Comparison of ENCODE assay signal across 8 cellular contexts in the genomic region with DNA sequence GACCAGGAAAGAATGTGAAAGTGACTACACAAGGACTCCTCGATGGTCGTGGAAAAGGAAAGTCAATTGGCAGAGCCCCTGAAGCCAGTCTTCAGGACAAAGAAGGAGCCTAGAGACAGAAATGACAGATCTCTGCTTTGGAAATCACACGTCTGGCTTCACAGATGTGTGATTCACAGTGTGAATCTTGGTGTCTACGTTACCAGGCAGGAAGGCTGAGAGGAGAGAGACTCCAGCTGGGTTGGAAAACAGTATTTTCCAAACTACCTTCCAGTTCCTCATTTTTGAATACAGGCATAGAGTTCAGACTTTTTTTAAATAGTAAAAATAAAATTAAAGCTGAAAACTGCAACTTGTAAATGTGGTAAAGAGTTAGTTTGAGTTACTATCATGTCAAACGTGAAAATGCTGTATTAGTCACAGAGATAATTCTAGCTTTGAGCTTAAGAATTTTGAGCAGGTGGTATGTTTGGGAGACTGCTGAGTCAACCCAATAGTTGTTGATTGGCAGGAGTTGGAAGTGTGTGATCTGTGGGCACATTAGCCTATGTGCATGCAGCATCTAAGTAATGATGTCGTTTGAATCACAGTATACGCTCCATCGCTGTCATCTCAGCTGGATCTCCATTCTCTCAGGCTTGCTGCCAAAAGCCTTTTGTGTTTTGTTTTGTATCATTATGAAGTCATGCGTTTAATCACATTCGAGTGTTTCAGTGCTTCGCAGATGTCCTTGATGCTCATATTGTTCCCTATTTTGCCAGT. TPM values are rescaled to one million over a fixed set of nuclear protein-coding genes. Genes with fewer than 3 reads are reported as not detected.
A peak's percentile ranks its signal among the peaks of the same experiment; 100 is the strongest.
DNase-seq lines count a peak whose midpoint lies in the region; ATAC-seq, FAIRE-seq and TF ChIP-seq lines count a peak whose summit lies in the region.

No MANE protein-coding gene starts in this region.

- peaks cover 0 to 9% of the 10 kb centered on the region in 2 experiments; a peak in 2 of 5 replicates for H3K27me3 ChIP-seq in HepG2 (ENCODE audit: control insufficient read depth in 1 of 2, insufficient read depth in 2 of 2, low read length in 2 of 2)

- no TSS peak for BruUV-seq in HepG2 (replicated peaks; lab: Mats Ljungman, UMichigan)

- H3K36me3 ChIP-seq in HepG2 (replicated peaks in 1 of 2; ENCODE audit: control insufficient read depth in 1 of 2, insufficient read depth in 2 of 2, low read length in 2 of 2) = no peaks in the 10 kb centered on the region
- H3K36me3 ChIP-seq in mucosa of descending colon (ENCODE audit: low read depth) = no peaks in the 10 kb centered on the region

- no peak for TF ChIP-seq RAD21 in HepG2 (CRISPR knock-in tag; IDR thresholded peaks at IDR 0.05)

- H4K20me1 ChIP-seq in HepG2 (ENCODE audit: insufficient read depth, low read length) = no peaks in the 10 kb centered on the region

- peak; percentile 83 for ATAC-seq in activated CD8-positive, alpha-beta memory T cell treated with anti-CD3 and anti-CD28 coated beads, Interleukin-2, amount 10 ng/mL, durations not matched to agents 7 days and 5 days
- peak; percentile 76 to 86 for ATAC-seq in natural killer cell treated with Interleukin-12 subunit alpha and Interleukin-12 subunit beta and Interleukin-15 and Interleukin-18, amount 100 ng/mL, for 72 hours
- no peak for ATAC-seq in HepG2
- ATAC-seq in left colon = no peak
- ATAC-seq in mucosa of descending colon = no peak

- peak; percentile 66 for DNase-seq in activated CD8-positive, alpha-beta memory T cell treated with anti-CD3 and anti-CD28 coated beads, Interleukin-2, amount 10 ng/mL, durations not matched to agents 7 days and 5 days
- DNase-seq in activated CD8-positive, alpha-beta memory T cell treated with anti-CD3 and anti-CD28 coated beads for 24 hours = no peak
- DNase-seq in HS-5 (ENCODE audit: low read depth) = peak; percentile 41
- DNase-seq in activated CD4-positive, alpha-beta memory T cell treated with anti-CD3 and anti-CD28 coated beads for 36 hours = peak; percentile 67
- no peak for DNase-seq in natural killer cell treated with Interleukin-12 subunit alpha and Interleukin-12 subunit beta and Interleukin-15 and Interleukin-18, amount 100 ng/mL, for 72 hours (ENCODE audit: low spot score)
- no peak for DNase-seq in HepG2 (ENCODE audit: low spot score)
- DNase-seq in left colon = no peak
- DNase-seq in mucosa of descending colon = no peak

- no peak overlapping the region for H3K4me3 Mint-ChIP-seq in activated CD8-positive, alpha-beta memory T cell treated with anti-CD3 and anti-CD28 coated beads, Interleukin-2, amount 10 ng/mL, durations not matched to agents 7 days and 5 days
- H3K4me3 Mint-ChIP-seq in activated CD4-positive, alpha-beta memory T cell treated with anti-CD3 and anti-CD28 coated beads for 36 hours = peak overlapping the region; percentile 10
- peak overlapping the region; percentile 69 for H3K4me3 Mint-ChIP-seq in natural killer cell treated with Interleukin-12 subunit alpha and Interleukin-12 subunit beta and Interleukin-15 and Interleukin-18, amount 100 ng/mL, for 72 hours

- in situ Hi-C loops in HepG2 (cut with HindIII; ENCODE audit: extremely low pct_ligation_motif_present, low pct_unique_long_range_greater_than_20kb) = no loop called here

- H3K4me3 ChIP-seq in HepG2 (replicated peaks in 1 of 3; ENCODE audit: insufficient read depth in 1 of 3, low read depth in 2 of 3, low read length in 3 of 3) (no peak overlapping the region), mucosa of descending colon (no peak overlapping the region)

- peaks cover 44% of the 10 kb centered on the region for H3K36me3 Mint-ChIP-seq in activated CD8-positive, alpha-beta memory T cell treated with anti-CD3 and anti-CD28 coated beads, Interleukin-2, amount 10 ng/mL, durations not matched to agents 7 days and 5 days
- H3K36me3 Mint-ChIP-seq in activated CD4-positive, alpha-beta memory T cell treated with anti-CD3 and anti-CD28 coated beads for 36 hours = no peaks in the 10 kb centered on the region
- no peaks in the 10 kb centered on the region for H3K36me3 Mint-ChIP-seq in natural killer cell treated with Interleukin-12 subunit alpha and Interleukin-12 subunit beta and Interleukin-15 and Interleukin-18, amount 100 ng/mL, for 72 hours

- H3K4me1 Mint-ChIP-seq in activated CD8-positive, alpha-beta memory T cell treated with anti-CD3 and anti-CD28 coated beads, Interleukin-2, amount 10 ng/mL, durations not matched to agents 7 days and 5 days = peaks cover 81% of the 10 kb centered on the region
- peaks cover 71% of the 10 kb centered on the region for H3K4me1 Mint-ChIP-seq in activated CD4-positive, alpha-beta memory T cell treated with anti-CD3 and anti-CD28 coated beads for 36 hours (ENCODE audit: low read depth)
- H3K4me1 Mint-ChIP-seq in natural killer cell treated with Interleukin-12 subunit alpha and Interleukin-12 subunit beta and Interleukin-15 and Interleukin-18, amount 100 ng/mL, for 72 hours (ENCODE audit: low read depth in 2 of 2) = peaks cover 54 to 80% of the 10 kb centered on the region in 2 donors

- CTCF ChIA-PET in activated CD8-positive, alpha-beta memory T cell treated with anti-CD3 and anti-CD28 coated beads, Interleukin-2, amount 10 ng/mL, durations not matched to agents 7 days and 5 days (lab: Charles Lee) = interaction anchor here (0.7 to 2.8 kb wide), 10 partner anchors 9 to 151 kb away, joined by 3 to 30 read pairs (median 4); a partner anchor contains a TSS
- CTCF ChIA-PET in activated CD4-positive, alpha-beta memory T cell treated with anti-CD3 and anti-CD28 coated beads for 36 hours (lab: Charles Lee) = interaction anchor here (0.6 to 4.8 kb wide), 9 partner anchors 11 to 281 kb away, joined by 3 to 52 read pairs (median 4); a partner anchor contains a TSS
- CTCF ChIA-PET in HepG2 (lab: Yijun Ruan, JAX; ENCODE audit: low intra/inter-chr PET ratio, low total read pairs) = no interaction called here

- no peak for TF ChIP-seq EP300 in HepG2 (IDR thresholded peaks at IDR 0.05; ENCODE audit: low read depth in 2 of 2, low read length in 2 of 2)
- TF ChIP-seq EP300 in HepG2 (CRISPR knock-in tag; IDR thresholded peaks at IDR 0.05; ENCODE audit: borderline replicate concordance) = no peak

- TF ChIP-seq CTCF in HepG2 (CRISPR knock-in tag; IDR thresholded peaks at IDR 0.05) (no peak), mucosa of descending colon (IDR thresholded peaks at IDR 0.05) (no peak)

- no peak overlapping the region for H3K4me2 ChIP-seq in HepG2 (ENCODE audit: low read depth, low read length)

- intact Hi-C loops in activated CD4-positive, alpha-beta memory T cell treated with anti-CD3 and anti-CD28 coated beads for 36 hours (cut with micrococcal nuclease) = loop anchor here (1.0 to 2.0 kb wide), 3 partner anchors 10 to 79 kb away; a partner anchor contains a TSS
- intact Hi-C loops in HepG2 (cut with micrococcal nuclease; ENCODE audit: unreplicated experiment) (no loop called here), left colon (cut with DNase I, micrococcal nuclease) (no loop called here), mucosa of descending colon (cut with DNase I, micrococcal nuclease) (loop anchor here in 1 of 2 donors (10.0 kb wide), 1 partner anchor 85 kb away; no protein-coding TSS in a partner anchor)

- H3K79me2 ChIP-seq in HepG2 (ENCODE audit: insufficient read depth, low read length) = no peaks in the 10 kb centered on the region

- POLR2A ChIA-PET in activated CD4-positive, alpha-beta memory T cell treated with anti-CD3 and anti-CD28 coated beads for 36 hours (lab: Charles Lee) = interaction anchor here (0.6 to 3.8 kb wide), 11 partner anchors 10 to 98 kb away, joined by 3 to 38 read pairs (median 4); a partner anchor contains a TSS
- POLR2A ChIA-PET in HepG2 (lab: Yijun Ruan, JAX) = no interaction called here

- H3K9me3 ChIP-seq in HepG2 (ENCODE audit: low read length) = no peaks in the 10 kb centered on the region
- no peaks in the 10 kb centered on the region for H3K9me3 ChIP-seq in mucosa of descending colon

- H3K9ac ChIP-seq in HepG2 (ENCODE audit: insufficient read depth, low read depth, low read length) = no peak overlapping the region

- H3K27me3 Mint-ChIP-seq in activated CD8-positive, alpha-beta memory T cell treated with anti-CD3 and anti-CD28 coated beads, Interleukin-2, amount 10 ng/mL, durations not matched to agents 7 days and 5 days = peaks cover 20% of the 10 kb centered on the region
- H3K27me3 Mint-ChIP-seq in activated CD4-positive, alpha-beta memory T cell treated with anti-CD3 and anti-CD28 coated beads for 36 hours = peaks cover 20% of the 10 kb centered on the region
- H3K27me3 Mint-ChIP-seq in natural killer cell treated with Interleukin-12 subunit alpha and Interleukin-12 subunit beta and Interleukin-15 and Interleukin-18, amount 100 ng/mL, for 72 hours = no peaks in the 10 kb centered on the region

- no peak for TF ChIP-seq POLR2A in HepG2 (IDR thresholded peaks at IDR 0.05; ENCODE audit: insufficient read depth in 1 of 2, low read depth in 2 of 2, low read length in 2 of 2)

- H3K27ac Mint-ChIP-seq in activated CD8-positive, alpha-beta memory T cell treated with anti-CD3 and anti-CD28 coated beads, Interleukin-2, amount 10 ng/mL, durations not matched to agents 7 days and 5 days = peak overlapping the region; percentile 64
- H3K27ac Mint-ChIP-seq in activated CD4-positive, alpha-beta memory T cell treated with anti-CD3 and anti-CD28 coated beads for 36 hours = peak overlapping the region; percentile 60
- H3K27ac Mint-ChIP-seq in natural killer cell treated with Interleukin-12 subunit alpha and Interleukin-12 subunit beta and Interleukin-15 and Interleukin-18, amount 100 ng/mL, for 72 hours = peak overlapping the region; percentile 78 to 83

- H3K9me3 Mint-ChIP-seq in activated CD8-positive, alpha-beta memory T cell treated with anti-CD3 and anti-CD28 coated beads, Interleukin-2, amount 10 ng/mL, durations not matched to agents 7 days and 5 days (ENCODE audit: low read depth) = no peaks in the 10 kb centered on the region
- H3K9me3 Mint-ChIP-seq in activated CD4-positive, alpha-beta memory T cell treated with anti-CD3 and anti-CD28 coated beads for 36 hours = no peaks in the 10 kb centered on the region
- peaks cover 4% of the 10 kb centered on the region for H3K9me3 Mint-ChIP-seq in natural killer cell treated with Interleukin-12 subunit alpha and Interleukin-12 subunit beta and Interleukin-15 and Interleukin-18, amount 100 ng/mL, for 72 hours

- no peak for FAIRE-seq in HepG2 (lab: Jason Lieb, UNC)

- H3K4me1 ChIP-seq in HepG2 (ENCODE audit: insufficient read depth, low read length) (no peaks in the 10 kb centered on the region), mucosa of descending colon (ENCODE audit: low read depth) (no peaks in the 10 kb centered on the region)

- no peak overlapping the region for H2AFZ ChIP-seq in HepG2 (ENCODE audit: low read length)

- WGBS in HepG2 (ENCODE audit: low lambda C conversion rate) = 34% methylated on average over 11 of the region's 11 CpGs

- H3K27ac ChIP-seq in HepG2 (ENCODE audit: extremely low read length, insufficient read depth, low read length) = no peak overlapping the region

RNA-seq across cellular contexts. Expression of a gene that starts 6.0 kb away (rescaled TPM):
- total RNA-seq in activated CD8-positive, alpha-beta memory T cell treated with anti-CD3 and anti-CD28 coated beads, Interleukin-2, amount 10 ng/mL, durations not matched to agents 7 days and 5 days = 10 to 100 TPM; 37.9 to 80.1 TPM
- total RNA-seq in activated CD4-positive, alpha-beta memory T cell treated with anti-CD3 and anti-CD28 coated beads for 36 hours = 1 to 10 TPM; 2.2 TPM
- 1 to 10 TPM in 1 of 2 donors, under 1 TPM in 1; 0.48 to 2.5 TPM for total RNA-seq in natural killer cell treated with Interleukin-12 subunit alpha and Interleukin-12 subunit beta and Interleukin-15 and Interleukin-18, amount 100 ng/mL, for 72 hours
- total RNA-seq in HepG2 (2016; rRNA removed; fragmentation: Illumina TruSeq; extraction: Trizol) (not detected in 2 replicates), left colon (1 to 10 TPM in 1 of 2 donors, under 1 TPM in 1; 0.37 to 3.7 TPM), mucosa of descending colon (1 to 10 TPM; 1.2 to 3.4 (median 2.2) TPM)
- not detected in 2 replicates for total RNA-seq in HepG2 (2016; cell fraction: cytosol; rRNA removed; fragmentation: Illumina TruSeq; extraction: Trizol; ENCODE audit: low read depth)
- total RNA-seq in HepG2 (2016; cell fraction: insoluble cytoplasmic fraction; rRNA removed; fragmentation: Illumina TruSeq; extraction: Trizol) = not detected in 2 replicates
- not detected in 2 replicates for total RNA-seq in HepG2 (2016; cell fraction: membrane; rRNA removed; fragmentation: Illumina TruSeq; extraction: Trizol)
- not detected in 2 replicates for total RNA-seq in HepG2 (2016; cell fraction: nucleus; rRNA removed; fragmentation: Illumina TruSeq; extraction: Trizol)
- not detected in 2 replicates for polyA plus RNA-seq in HepG2 (2011; rRNA removed)
- polyA plus RNA-seq in HepG2 (2011; cell fraction: cytosol; rRNA removed) = not detected in 2 replicates
- not detected in 2 replicates for polyA plus RNA-seq in HepG2 (2011; cell fraction: nucleus; rRNA removed)
- polyA plus RNA-seq in HepG2 (2012) = not detected in 2 replicates
- polyA plus RNA-seq in HepG2 (2016; cell fraction: cytosol; fragmentation: Illumina TruSeq; extraction: Trizol; ENCODE audit: low read depth) = not detected in 2 replicates
- not detected in 2 replicates for polyA plus RNA-seq in HepG2 (2016; cell fraction: insoluble cytoplasmic fraction; fragmentation: Illumina TruSeq; extraction: Trizol; ENCODE audit: low read depth)
- not detected in 2 replicates for polyA plus RNA-seq in HepG2 (2016; cell fraction: membrane; fragmentation: Illumina TruSeq; extraction: Trizol; ENCODE audit: low read depth)
- not detected in 2 replicates for polyA plus RNA-seq in HepG2 (2016; cell fraction: nucleus; fragmentation: Illumina TruSeq; extraction: Trizol; ENCODE audit: insufficient read depth, low read depth)
- not detected in 2 replicates for polyA minus RNA-seq in HepG2 (2011; rRNA and poly(A)+ RNA removed; ENCODE audit: low replicate concordance)
- polyA minus RNA-seq in HepG2 (2011; cell fraction: cytosol; rRNA and poly(A)+ RNA removed) = not detected in 2 replicates
- polyA minus RNA-seq in HepG2 (2011; cell fraction: nucleus; rRNA and poly(A)+ RNA removed) = not detected in 2 replicates

RNA-seq across cellular contexts. Expression of a gene that starts 10.8 kb away (rescaled TPM):
- 10 to 100 TPM; 87.0 to 99.8 TPM for total RNA-seq in activated CD8-positive, alpha-beta memory T cell treated with anti-CD3 and anti-CD28 coated beads, Interleukin-2, amount 10 ng/mL, durations not matched to agents 7 days and 5 days
- total RNA-seq in activated CD4-positive, alpha-beta memory T cell treated with anti-CD3 and anti-CD28 coated beads for 36 hours = 1 to 10 TPM; 2.0 to 2.1 TPM
- 10 to 100 TPM; 28.3 to 46.2 TPM for total RNA-seq in natural killer cell treated with Interleukin-12 subunit alpha and Interleukin-12 subunit beta and Interleukin-15 and Interleukin-18, amount 100 ng/mL, for 72 hours
- total RNA-seq in HepG2 (2016; rRNA removed; fragmentation: Illumina TruSeq; extraction: Trizol) (not detected in 2 replicates), left colon (1 to 10 TPM in 1 of 2 donors, under 1 TPM in 1; 0.55 to 1.8 TPM), mucosa of descending colon (1 to 10 TPM; 1.9 to 3.4 (median 2.4) TPM)
- not detected in 2 replicates for total RNA-seq in HepG2 (2016; cell fraction: cytosol; rRNA removed; fragmentation: Illumina TruSeq; extraction: Trizol; ENCODE audit: low read depth)
- total RNA-seq in HepG2 (2016; cell fraction: insoluble cytoplasmic fraction; rRNA removed; fragmentation: Illumina TruSeq; extraction: Trizol) = not detected in 2 replicates
- total RNA-seq in HepG2 (2016; cell fraction: membrane; rRNA removed; fragmentation: Illumina TruSeq; extraction: Trizol) = not detected in 2 replicates
- not detected in 2 replicates for total RNA-seq in HepG2 (2016; cell fraction: nucleus; rRNA removed; fragmentation: Illumina TruSeq; extraction: Trizol)
- not detected in 2 replicates for polyA plus RNA-seq in HepG2 (2011; rRNA removed)
- not detected in 2 replicates for polyA plus RNA-seq in HepG2 (2011; cell fraction: cytosol; rRNA removed)
- polyA plus RNA-seq in HepG2 (2011; cell fraction: nucleus; rRNA removed) = not detected in 2 replicates
- not detected in 2 replicates for polyA plus RNA-seq in HepG2 (2012)
- not detected in 2 replicates for polyA plus RNA-seq in HepG2 (2016; cell fraction: cytosol; fragmentation: Illumina TruSeq; extraction: Trizol; ENCODE audit: low read depth)
- polyA plus RNA-seq in HepG2 (2016; cell fraction: insoluble cytoplasmic fraction; fragmentation: Illumina TruSeq; extraction: Trizol; ENCODE audit: low read depth) = not detected in 2 replicates
- not detected in 2 replicates for polyA plus RNA-seq in HepG2 (2016; cell fraction: membrane; fragmentation: Illumina TruSeq; extraction: Trizol; ENCODE audit: low read depth)
- polyA plus RNA-seq in HepG2 (2016; cell fraction: nucleus; fragmentation: Illumina TruSeq; extraction: Trizol; ENCODE audit: insufficient read depth, low read depth) = not detected in 2 replicates
- not detected in 2 replicates for polyA minus RNA-seq in HepG2 (2011; rRNA and poly(A)+ RNA removed; ENCODE audit: low replicate concordance)
- polyA minus RNA-seq in HepG2 (2011; cell fraction: cytosol; rRNA and poly(A)+ RNA removed) = not detected in 2 replicates
- not detected in 2 replicates for polyA minus RNA-seq in HepG2 (2011; cell fraction: nucleus; rRNA and poly(A)+ RNA removed)

RNA-seq across cellular contexts. Expression of a gene that starts 47.1 kb away (rescaled TPM):
- 10 to 100 TPM in 1 of 2 experiments, 1 to 10 TPM in 1; 10.0 to 11.9 TPM for total RNA-seq in activated CD8-positive, alpha-beta memory T cell treated with anti-CD3 and anti-CD28 coated beads, Interleukin-2, amount 10 ng/mL, durations not matched to agents 7 days and 5 days
- 1 to 10 TPM; 1.3 to 1.4 TPM for total RNA-seq in activated CD4-positive, alpha-beta memory T cell treated with anti-CD3 and anti-CD28 coated beads for 36 hours
- total RNA-seq in natural killer cell treated with Interleukin-12 subunit alpha and Interleukin-12 subunit beta and Interleukin-15 and Interleukin-18, amount 100 ng/mL, for 72 hours = 1 to 10 TPM; 4.0 to 6.2 TPM
- not detected in 2 replicates for total RNA-seq in HepG2 (2016; rRNA removed; fragmentation: Illumina TruSeq; extraction: Trizol)
- total RNA-seq in HepG2 (2016; cell fraction: cytosol; rRNA removed; fragmentation: Illumina TruSeq; extraction: Trizol; ENCODE audit: low read depth) = not detected in 2 replicates
- total RNA-seq in HepG2 (2016; cell fraction: insoluble cytoplasmic fraction; rRNA removed; fragmentation: Illumina TruSeq; extraction: Trizol) = not detected in 2 replicates
- not detected in 2 replicates for total RNA-seq in HepG2 (2016; cell fraction: membrane; rRNA removed; fragmentation: Illumina TruSeq; extraction: Trizol)
- total RNA-seq in HepG2 (2016; cell fraction: nucleus; rRNA removed; fragmentation: Illumina TruSeq; extraction: Trizol) = not detected in 2 replicates
- not detected in 2 replicates for polyA plus RNA-seq in HepG2 (2011; rRNA removed)
- polyA plus RNA-seq in HepG2 (2011; cell fraction: cytosol; rRNA removed) = not detected in 2 replicates
- polyA plus RNA-seq in HepG2 (2011; cell fraction: nucleus; rRNA removed) = not detected in 2 replicates
- polyA plus RNA-seq in HepG2 (2012) = not detected in 2 replicates
- polyA plus RNA-seq in HepG2 (2016; cell fraction: cytosol; fragmentation: Illumina TruSeq; extraction: Trizol; ENCODE audit: low read depth) = not detected in 2 replicates
- polyA plus RNA-seq in HepG2 (2016; cell fraction: insoluble cytoplasmic fraction; fragmentation: Illumina TruSeq; extraction: Trizol; ENCODE audit: low read depth) = not detected in 2 replicates
- polyA plus RNA-seq in HepG2 (2016; cell fraction: membrane; fragmentation: Illumina TruSeq; extraction: Trizol; ENCODE audit: low read depth) = not detected in 2 replicates
- not detected in 2 replicates for polyA plus RNA-seq in HepG2 (2016; cell fraction: nucleus; fragmentation: Illumina TruSeq; extraction: Trizol; ENCODE audit: insufficient read depth, low read depth)
- 1.0 and 3.6 TPM in 2 replicates for polyA minus RNA-seq in HepG2 (2011; rRNA and poly(A)+ RNA removed; ENCODE audit: low replicate concordance)
- not detected in 2 replicates for polyA minus RNA-seq in HepG2 (2011; cell fraction: cytosol; rRNA and poly(A)+ RNA removed)
- not detected in 2 replicates for polyA minus RNA-seq in HepG2 (2011; cell fraction: nucleus; rRNA and poly(A)+ RNA removed)
- 10 to 100 TPM; 18.3 to 19.4 TPM for total RNA-seq in left colon
- total RNA-seq in mucosa of descending colon = 10 to 100 TPM; 10.2 to 23.3 (median 15.7) TPM

Comparison
In these comparisons a context has a peak if more than half of its experiments do, and no peak if none do; other contexts are left out.
1. DNase-seq: peak in activated CD8-positive, alpha-beta memory T cell treated with anti-CD3 and anti-CD28 coated beads, Interleukin-2, amount 10 ng/mL, durations not matched to agents 7 days and 5 days (single experiment), HS-5 (single experiment) and activated CD4-positive, alpha-beta memory T cell treated with anti-CD3 and anti-CD28 coated beads for 36 hours (single experiment); none in activated CD8-positive, alpha-beta memory T cell treated with anti-CD3 and anti-CD28 coated beads for 24 hours (single experiment), natural killer cell treated with Interleukin-12 subunit alpha and Interleukin-12 subunit beta and Interleukin-15 and Interleukin-18, amount 100 ng/mL, for 72 hours (single experiment), HepG2 (single experiment), left colon (0 of 2) and mucosa of descending colon (0 of 3).
2. ATAC-seq: peak in activated CD8-positive, alpha-beta memory T cell treated with anti-CD3 and anti-CD28 coated beads, Interleukin-2, amount 10 ng/mL, durations not matched to agents 7 days and 5 days (single experiment) and natural killer cell treated with Interleukin-12 subunit alpha and Interleukin-12 subunit beta and Interleukin-15 and Interleukin-18, amount 100 ng/mL, for 72 hours (2 of 2); none in HepG2 (single experiment), left colon (single experiment) and mucosa of descending colon (single experiment).
3. RNA of a gene that starts 6.0 kb away (total RNA-seq): 37.9 to 80.1 TPM in activated CD8-positive, alpha-beta memory T cell treated with anti-CD3 and anti-CD28 coated beads, Interleukin-2, amount 10 ng/mL, durations not matched to agents 7 days and 5 days; 0.37 to 3.7 TPM in left colon, 0.48 to 2.5 TPM in natural killer cell treated with Interleukin-12 subunit alpha and Interleukin-12 subunit beta and Interleukin-15 and Interleukin-18, amount 100 ng/mL, for 72 hours, 2.2 TPM in activated CD4-positive, alpha-beta memory T cell treated with anti-CD3 and anti-CD28 coated beads for 36 hours, 1.2 to 3.4 TPM in mucosa of descending colon and not detected in HepG2; every median in the first group is over 4 times any median in the second.
4. RNA of a gene that starts 10.8 kb away (total RNA-seq): 87.0 to 99.8 TPM in activated CD8-positive, alpha-beta memory T cell treated with anti-CD3 and anti-CD28 coated beads, Interleukin-2, amount 10 ng/mL, durations not matched to agents 7 days and 5 days and 28.3 to 46.2 TPM in natural killer cell treated with Interleukin-12 subunit alpha and Interleukin-12 subunit beta and Interleukin-15 and Interleukin-18, amount 100 ng/mL, for 72 hours; 1.9 to 3.4 TPM in mucosa of descending colon, 2.0 to 2.1 TPM in activated CD4-positive, alpha-beta memory T cell treated with anti-CD3 and anti-CD28 coated beads for 36 hours, 0.55 to 1.8 TPM in left colon and not detected in HepG2; every median in the first group is over 4 times any median in the second.
5. Peak in every context shown above with its lines, with median percentiles within 50 percentile points of each other: H3K27ac Mint-ChIP-seq.